In genomic region chr15:69568621-69569020, GRCh38 we compare ENCODE assay signal across 16 cellular contexts.
DNase-seq lines count a peak whose midpoint lies in the region; ATAC-seq, FAIRE-seq and TF ChIP-seq lines count a peak whose summit lies in the region.
"Had no signal": no experiment of that assay in that cellular context is flagged by ENCODE, and none has a peak within 500 bp of the region (broad histone marks: within the 10 kb centered on the region; RNA-seq: fewer than 3 reads in every experiment).

No MANE protein-coding gene starts in this region.

- TF ChIP-seq EP300 in A549 (IDR thresholded peaks at IDR 0.05) = no peak

- WGBS in A549 (ENCODE audit: missing lambda C conversion rate) = 55% methylated on average over 3 of the region's 3 CpGs

- CTCF ChIA-PET in A549 (lab: Yijun Ruan, JAX) = interaction anchor here (0.6 to 1.8 kb wide), 8 partner anchors 9 to 936 kb away, joined by 3 to 5 read pairs (median 3); no protein-coding TSS in a partner anchor

- H3K9me3 ChIP-seq in A549 (no peaks in the 10 kb centered on the region), HAP-1 (no peaks in the 10 kb centered on the region)
- H3K9me3 ChIP-seq: right lobe of liver had no signal

- no peak for TF ChIP-seq RAD21 in A549 (conservative IDR thresholded peaks at IDR 0.05 in 1 of 2, IDR thresholded peaks at IDR 0.05 in 1 of 2)

- peak; percentile 41 to 68; a peak in 3 of 6 replicates for ATAC-seq in A549
- no peak for ATAC-seq in HG03045 (IDR thresholded peaks at IDR 0.05; ENCODE audit: unreplicated experiment)
- ATAC-seq: activated CD8-positive, alpha-beta memory T cell treated with anti-CD3 and anti-CD28 coated beads, Interleukin-2, amount 10 ng/mL, durations not matched to agents 7 days and 5 days; HCT116; right lobe of liver had no signal

- peak overlapping the region; percentile 28; the same call in 2 of the 3 replicates for H3K4me2 ChIP-seq in A549

- no peak for TF ChIP-seq POLR2A in A549 (IDR thresholded peaks at IDR 0.05; ENCODE audit: low read length)

- in situ Hi-C loops in HAP-1 (cut with MboI; ENCODE audit: low sequenced_read_pairs) = no loop called here

- DNase-seq in A549 (ENCODE audit: low read depth in 1 of 2, low spot score in 1 of 2) (no peak), HS-5 (ENCODE audit: low read depth) (peak; percentile 44), astrocyte of the hippocampus (ENCODE audit: low read depth, low spot score) (peak; percentile 87), glomerular visceral epithelial cell (ENCODE audit: extremely low spot score) (peak; percentile 66), cerebellar cortex (ENCODE audit: low spot score) (no peak), HAP-1 (ENCODE audit: low spot score in 2 of 2) (no peak)
- DNase-seq in stimulated activated CD4-positive, alpha-beta T cell treated with anti-CD3 and anti-CD28 coated beads, Interleukin-4, amount 100 ng/mL, for 1 hour = no peak
- DNase-seq: activated CD8-positive, alpha-beta memory T cell treated with anti-CD3 and anti-CD28 coated beads, Interleukin-2, amount 10 ng/mL, durations not matched to agents 7 days and 5 days; activated naive CD4-positive, alpha-beta T cell; cerebellar nuclear complex; mesenchymal stem cell; NCI-H82; right lobe of liver had no signal

- POLR2A ChIA-PET in A549 (lab: Yijun Ruan, JAX) = no interaction called here

- H3K4me3 ChIP-seq in A549 = no peak overlapping the region
- H3K4me3 ChIP-seq in HAP-1 = no peak overlapping the region
- H3K4me3 ChIP-seq: right lobe of liver had no signal

- H3K4me1 ChIP-seq in A549 = peaks cover 18% of the 10 kb centered on the region; the same call in 2 of the 3 replicates
- H3K4me1 ChIP-seq in HAP-1 = no peaks in the 10 kb centered on the region

- TF ChIP-seq CTCF in A549 (IDR thresholded peaks at IDR 0.05) = no peak

- H3K27me3 ChIP-seq in HAP-1 (ENCODE audit: low read depth) = no peaks in the 10 kb centered on the region
- H3K27me3 ChIP-seq: right lobe of liver had no signal

- peak overlapping the region in 1 of 2 experiments; percentile 33; a peak in 2 of 6 replicates for H3K27ac ChIP-seq in A549
- H3K27ac ChIP-seq: right lobe of liver, VCaP had no signal

- no peak for FAIRE-seq in A549 (lab: Jason Lieb, UNC)

- H3K36me3 ChIP-seq in HAP-1 (replicated peaks) = no peaks in the 10 kb centered on the region

TF ChIP-seq in A549, 52 proteins besides CTCF, POLR2A, EP300 and RAD21:
- TF ChIP-seq ZNF302 (CRISPR knock-in tag; IDR thresholded peaks at IDR 0.05) (no peak), CEBPB (IDR thresholded peaks at IDR 0.05) (0 out of 4 replicates have a peak, but pooled peaks of 1 of the 2 experiments have one; percentile 20), TFCP2L1 (CRISPR knock-in tag; IDR thresholded peaks at IDR 0.05) (no peak), CBX2 (IDR thresholded peaks at IDR 0.05; ENCODE audit: borderline replicate concordance, low read depth) (no peak)

Comparison
In these comparisons a context has a peak if more than half of its experiments do, and no peak if none do; other contexts are left out.
1. DNase-seq: peak in HS-5 (single experiment), astrocyte of the hippocampus (single experiment) and glomerular visceral epithelial cell (single experiment); none in A549 (0 of 2), cerebellar cortex (single experiment), stimulated activated CD4-positive, alpha-beta T cell treated with anti-CD3 and anti-CD28 coated beads, Interleukin-4, amount 100 ng/mL, for 1 hour (single experiment) and HAP-1 (0 of 2).